ENCODE assay signal across 8 cellular contexts in genomic region chr10:128614206-128614605, GRCh38.
"Had no signal": no experiment of that assay in that cellular context is flagged by ENCODE, and none has a peak within 500 bp of the region (broad histone marks: within the 10 kb centered on the region; RNA-seq: fewer than 3 reads in every experiment).

No MANE protein-coding gene starts in this region.

- H3K4me3 Mint-ChIP-seq: HFFc6, IgD-negative memory B cell had no signal

- H3K4me3 ChIP-seq: HAP-1 had no signal

- H3K4me1 Mint-ChIP-seq: IgD-negative memory B cell had no signal

- H3K27ac Mint-ChIP-seq: HFFc6, IgD-negative memory B cell had no signal

- H3K36me3 ChIP-seq: HAP-1 had no signal

- H3K27me3 Mint-ChIP-seq: IgD-negative memory B cell had no signal

- H3K36me3 Mint-ChIP-seq: IgD-negative memory B cell had no signal

- H3K4me1 ChIP-seq: HAP-1 had no signal

- H3K27ac ChIP-seq: HL-60 had no signal

- DNase-seq: GOT3, H7, HFFc6 had no signal

- ATAC-seq: HCT116, HepG2 had no signal
